ENCODE assay signal across 18 cellular contexts in genomic region chr2:39839261-39839848, GRCh38.
DNase-seq lines count a peak whose midpoint lies in the region; ATAC-seq, FAIRE-seq and TF ChIP-seq lines count a peak whose summit lies in the region.
"Had no signal": no experiment of that assay in that cellular context is flagged by ENCODE, and none has a peak within 500 bp of the region (broad histone marks: within the 10 kb centered on the region; RNA-seq: fewer than 3 reads in every experiment).

No MANE protein-coding gene starts in this region.

- no peaks in the 10 kb centered on the region for H3K79me2 ChIP-seq in MM.1S (ENCODE audit: low read length)

- DNase-seq in A549 (ENCODE audit: low read depth in 1 of 2, low spot score in 1 of 2) (no peak), MM.1S (peak; percentile 66), globus pallidus (ENCODE audit: low spot score) (no peak), HUDEP-2 (lab: John Stamatoyannopoulos, UW; ENCODE audit: unreplicated experiment in 76 of 76) (no peak)
- DNase-seq: CD4-positive, alpha-beta memory T cell; H7; NCI-H146; NCI-H2227 treated with DMSO at 0.1 percent for 48 hours; NCI-H526; SHP77 treated with DMSO at 0.1 percent for 48 hours; T-helper 17 cell had no signal

- CTCF ChIA-PET in A549 (lab: Yijun Ruan, JAX), result interaction anchor here (0.9 kb wide), 1 partner anchor 10 kb away, joined by 3 read pairs; no protein-coding TSS in a partner anchor

- H3K36me3 ChIP-seq in MM.1S (replicated peaks; ENCODE audit: insufficient read depth, low read length), result no peaks in the 10 kb centered on the region
- no peaks in the 10 kb centered on the region for H3K36me3 ChIP-seq in gastroesophageal sphincter

- H3K27me3 ChIP-seq in MM.1S (replicated peaks; ENCODE audit: insufficient read depth, low read length) (no peaks in the 10 kb centered on the region), gastroesophageal sphincter (no peaks in the 10 kb centered on the region)

- no peaks in the 10 kb centered on the region for H3K4me1 ChIP-seq in A549
- H3K4me1 ChIP-seq in MM.1S (ENCODE audit: low read length), result peaks cover 26% of the 10 kb centered on the region
- no peaks in the 10 kb centered on the region for H3K4me1 ChIP-seq in gastroesophageal sphincter

- no peak overlapping the region for H3K9ac ChIP-seq in MM.1S (ENCODE audit: low read length)

- no peak for TF ChIP-seq RAD21 in A549 (conservative IDR thresholded peaks at IDR 0.05 in 1 of 2, IDR thresholded peaks at IDR 0.05 in 1 of 2)

- no peaks in the 10 kb centered on the region for H3K9me2 ChIP-seq in MM.1S (replicated peaks; ENCODE audit: insufficient read depth, low read length)

- ATAC-seq in A549 (peak; percentile 40 to 42; a peak in 5 of 6 replicates), GM18498 (IDR thresholded peaks at IDR 0.05; ENCODE audit: unreplicated experiment) (peak; percentile 56), gastroesophageal sphincter (peak; percentile 25), HG02884 (IDR thresholded peaks at IDR 0.05; ENCODE audit: unreplicated experiment) (no peak), GM18520 (IDR thresholded peaks at IDR 0.05; ENCODE audit: unreplicated experiment) (no peak)
- ATAC-seq: T-helper 17 cell had no signal

- H2AFZ ChIP-seq in MM.1S (ENCODE audit: low read length), result peak overlapping the region; percentile 69

- TF ChIP-seq EP300 in A549 (IDR thresholded peaks at IDR 0.05) (no peak), gastroesophageal sphincter (IDR thresholded peaks at IDR 0.05) (no peak)

- no peak for TF ChIP-seq CTCF in A549 (IDR thresholded peaks at IDR 0.05)
- no peak for TF ChIP-seq CTCF in MM.1S (IDR thresholded peaks at IDR 0.05; ENCODE audit: low read length)
- TF ChIP-seq CTCF in gastroesophageal sphincter (IDR thresholded peaks at IDR 0.05), result no peak

- H3K9me3 ChIP-seq in A549, result peaks cover 20% of the 10 kb centered on the region
- no peaks in the 10 kb centered on the region for H3K9me3 ChIP-seq in MM.1S (replicated peaks; ENCODE audit: insufficient read depth, low read length)
- H3K9me3 ChIP-seq in gastroesophageal sphincter, result peaks cover 0 to 1% (median 0%) of the 10 kb centered on the region in 3 donors

- TF ChIP-seq POLR2A in A549 (IDR thresholded peaks at IDR 0.05; ENCODE audit: low read length) (no peak), gastroesophageal sphincter (IDR thresholded peaks at IDR 0.05) (no peak)

- 46% methylated on average over 4 of the region's 5 CpGs for WGBS in A549 (ENCODE audit: missing lambda C conversion rate)
- WGBS in gastroesophageal sphincter (ENCODE audit: low coverage in 1 of 2), 2 donors, result 67 to 86% methylated on average over 1 to 2 of the region's 5 CpGs

- H3K27ac ChIP-seq in A549 (no peak overlapping the region), MM.1S (ENCODE audit: low read length) (peak overlapping the region; percentile 18; the same call in 1 of the 2 replicates), gastroesophageal sphincter (no peak overlapping the region)

- POLR2A ChIA-PET in A549 (lab: Yijun Ruan, JAX), result no interaction called here

- no peak for FAIRE-seq in A549 (lab: Jason Lieb, UNC)
- FAIRE-seq: D721Med, GM18507, RCC 7860 had no signal

- peaks cover 12% of the 10 kb centered on the region; the same call in 1 of the 2 replicates for H3F3A ChIP-seq in MM.1S (ENCODE audit: insufficient read depth, low read length)

- H3K4me3 ChIP-seq in A549 (no peak overlapping the region), MM.1S (ENCODE audit: low read length) (no peak overlapping the region), gastroesophageal sphincter (no peak overlapping the region)

- H4K20me1 ChIP-seq in MM.1S (ENCODE audit: insufficient read depth, low read length), result no peaks in the 10 kb centered on the region

- H3K4me2 ChIP-seq in A549, result no peak overlapping the region
- H3K4me2 ChIP-seq in MM.1S (ENCODE audit: low read depth, low read length), result peak overlapping the region; percentile 57

TF ChIP-seq in A549, 52 proteins besides CTCF, POLR2A, EP300 and RAD21:
- TF ChIP-seq SMC3 (IDR thresholded peaks at IDR 0.05) (no peak), TP53 (CRISPR knock-in tag; IDR thresholded peaks at IDR 0.05) (no peak), ZC3H11A (IDR thresholded peaks at IDR 0.05) (no peak), SREBF2 (IDR thresholded peaks at IDR 0.05) (no peak), USF2 (IDR thresholded peaks at IDR 0.05) (no peak), HOXB5 (CRISPR knock-in tag; IDR thresholded peaks at IDR 0.05) (no peak), NR3C1 (IDR thresholded peaks at IDR 0.05) (no peak), RFX5 (IDR thresholded peaks at IDR 0.05) (no peak), GATA3 (IDR thresholded peaks at IDR 0.05; ENCODE audit: borderline replicate concordance) (no peak), RCOR1 (IDR thresholded peaks at IDR 0.05; ENCODE audit: low read depth, low read length) (no peak), PBX3 (IDR thresholded peaks at IDR 0.05) (no peak), CHD2 (IDR thresholded peaks at IDR 0.05; ENCODE audit: low read length, partially characterized antibody) (no peak), NPAS2 (CRISPR knock-in tag; IDR thresholded peaks at IDR 0.05; ENCODE audit: borderline replicate concordance) (no peak)

Comparison
In these comparisons a context has a peak if more than half of its experiments do, and no peak if none do; other contexts are left out.
1. ATAC-seq: peak in A549 (2 of 2), GM18498 (single experiment) and gastroesophageal sphincter (single experiment); none in HG02884 (single experiment) and GM18520 (single experiment).